ENCODE assay signal across 10 cellular contexts in genomic region chr12:113932411-113933196, GRCh38. TPM values are rescaled to one million over a fixed set of nuclear protein-coding genes. Genes with fewer than 3 reads are reported as not detected.
DNase-seq lines count a peak whose midpoint lies in the region; ATAC-seq and TF ChIP-seq lines count a peak whose summit lies in the region.
"Had no signal": no experiment of that assay in that cellular context is flagged by ENCODE, and none has a peak within 500 bp of the region (broad histone marks: within the 10 kb centered on the region; RNA-seq: fewer than 3 reads in every experiment).

No MANE protein-coding gene starts in this region.

- H3K27ac ChIP-seq in angular gyrus (ENCODE audit: low read depth, low read length), result peak overlapping the region; percentile 99
- H3K27ac ChIP-seq: parathyroid adenoma, SK-N-MC had no signal

- no peak for TF ChIP-seq CTCF in osteocyte (IDR thresholded peaks at IDR 0.05)

- peaks cover 4% of the 10 kb centered on the region for H3K4me1 Mint-ChIP-seq in osteocyte (ENCODE audit: unreplicated experiment)
- H3K4me1 Mint-ChIP-seq in activated T-helper 17 cell treated with anti-CD3 and anti-CD28 coated beads, Interleukin-2, amount 50 U/mL, for 72 hours, result peaks cover 17% of the 10 kb centered on the region

- peak; percentile 55 to 84 for ATAC-seq in left cardiac atrium
- ATAC-seq in GM19397 (IDR thresholded peaks at IDR 0.05; ENCODE audit: unreplicated experiment), result no peak
- ATAC-seq in activated T-helper 17 cell treated with anti-CD3 and anti-CD28 coated beads, Interleukin-2, amount 50 U/mL, for 72 hours (replicated peaks), result no peak
- ATAC-seq in GM18520 (IDR thresholded peaks at IDR 0.05; ENCODE audit: unreplicated experiment), result no peak

- DNase-seq in GM03348 (ENCODE audit: low spot score) (peak; percentile 53), left cardiac atrium (peak; percentile 43), osteocyte (ENCODE audit: extremely low spot score, unreplicated experiment) (no peak), activated T-cell treated with anti-CD3 and anti-CD28 coated beads for 4 hours (no peak)

- no peaks in the 10 kb centered on the region for H3K9me3 Mint-ChIP-seq in osteocyte (ENCODE audit: unreplicated experiment)
- H3K9me3 Mint-ChIP-seq in activated T-helper 17 cell treated with anti-CD3 and anti-CD28 coated beads, Interleukin-2, amount 50 U/mL, for 72 hours, result no peaks in the 10 kb centered on the region

- H3K4me3 Mint-ChIP-seq in osteocyte (ENCODE audit: unreplicated experiment), result no peak overlapping the region
- no peak overlapping the region for H3K4me3 Mint-ChIP-seq in activated T-helper 17 cell treated with anti-CD3 and anti-CD28 coated beads, Interleukin-2, amount 50 U/mL, for 72 hours

- peaks cover 37% of the 10 kb centered on the region for H3K36me3 Mint-ChIP-seq in osteocyte (ENCODE audit: unreplicated experiment)
- H3K36me3 Mint-ChIP-seq in activated T-helper 17 cell treated with anti-CD3 and anti-CD28 coated beads, Interleukin-2, amount 50 U/mL, for 72 hours (ENCODE audit: low read depth), result peaks cover 95% of the 10 kb centered on the region

- peak overlapping the region; percentile 66 for H3K27ac Mint-ChIP-seq in osteocyte (ENCODE audit: unreplicated experiment)
- H3K27ac Mint-ChIP-seq in activated T-helper 17 cell treated with anti-CD3 and anti-CD28 coated beads, Interleukin-2, amount 50 U/mL, for 72 hours, result no peak overlapping the region

- no peaks in the 10 kb centered on the region for H3K27me3 Mint-ChIP-seq in osteocyte (ENCODE audit: unreplicated experiment)
- H3K27me3 Mint-ChIP-seq in activated T-helper 17 cell treated with anti-CD3 and anti-CD28 coated beads, Interleukin-2, amount 50 U/mL, for 72 hours, result no peaks in the 10 kb centered on the region

- intact Hi-C loops in left cardiac atrium (cut with DNase I), result no loop called here

RNA-seq across cellular contexts. Expression of gene RBM19, which starts 33.5 kb away (rescaled TPM):
- total RNA-seq in left cardiac atrium (10 to 100 TPM; 18.1 to 18.8 TPM), osteocyte (31.1 and 33.6 TPM in 2 replicates)
- 10 to 100 TPM; 66.7 to 73.3 TPM for total RNA-seq in activated T-helper 17 cell treated with anti-CD3 and anti-CD28 coated beads, Interleukin-2, amount 50 U/mL, for 72 hours

Comparison
In these comparisons a context has a peak if more than half of its experiments do, and no peak if none do; other contexts are left out.
1. DNase-seq: peak in GM03348 (single experiment) and left cardiac atrium (single experiment); none in osteocyte (single experiment) and activated T-cell treated with anti-CD3 and anti-CD28 coated beads for 4 hours (single experiment).
2. ATAC-seq: peak in left cardiac atrium (2 of 2); none in GM19397 (single experiment), activated T-helper 17 cell treated with anti-CD3 and anti-CD28 coated beads, Interleukin-2, amount 50 U/mL, for 72 hours (single experiment) and GM18520 (single experiment).